Comparison of ENCODE assay signal across 9 cellular contexts in the genomic region with DNA sequence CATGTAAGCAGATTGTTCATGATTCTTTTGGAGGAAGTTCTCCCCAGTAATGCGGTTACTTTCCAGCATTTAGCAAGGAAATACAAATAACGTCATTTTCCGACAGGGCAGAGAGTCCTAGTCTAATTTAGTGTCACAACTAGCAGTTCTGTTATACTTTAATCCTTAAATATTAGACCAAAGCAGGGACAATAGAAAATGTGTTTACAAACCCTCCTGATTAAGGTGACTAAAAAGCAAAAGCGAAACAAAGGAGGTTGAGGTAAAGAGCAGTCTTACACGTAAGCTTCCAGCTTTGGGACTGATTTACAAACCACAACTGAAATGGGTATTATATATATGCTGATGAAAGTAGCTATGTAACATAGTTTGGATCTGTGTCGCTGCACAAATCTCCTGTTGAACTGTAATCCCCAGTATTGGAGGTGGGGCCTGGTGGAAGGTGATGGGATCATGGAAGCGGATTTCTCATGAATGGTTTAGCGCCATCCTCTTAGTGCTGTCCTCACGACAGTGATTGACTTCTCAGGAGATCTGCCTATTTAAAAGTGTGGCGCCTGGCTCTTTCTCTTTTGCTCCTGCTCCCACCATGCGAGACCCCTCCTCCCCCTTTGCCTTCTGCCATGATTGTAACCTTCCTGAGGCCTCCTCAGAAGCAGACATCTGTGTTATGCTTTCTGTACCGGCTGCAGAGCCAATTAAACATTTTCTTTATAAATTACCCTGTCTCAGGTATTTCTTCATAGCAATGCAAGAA.
DNase-seq lines count a peak whose midpoint lies in the region; ATAC-seq and TF ChIP-seq lines count a peak whose summit lies in the region.
"Had no signal": no experiment of that assay in that cellular context is flagged by ENCODE, and none has a peak within 500 bp of the region (broad histone marks: within the 10 kb centered on the region; RNA-seq: fewer than 3 reads in every experiment).

No MANE protein-coding gene starts in this region.

- WGBS in right cardiac atrium = 72% methylated on average over 12 of the region's 12 CpGs
- 90% methylated on average over 12 of the region's 12 CpGs for WGBS in aorta, 2 donors

- no peak for TF ChIP-seq CTCF in dorsolateral prefrontal cortex (IDR thresholded peaks at IDR 0.05 in 54 of 56, conservative IDR thresholded peaks at IDR 0.05 in 2 of 56; ENCODE audit: low read depth in 1 of 56, partially characterized antibody in 56 of 56)

- ATAC-seq in right cardiac atrium (peak in 1 of 2 donors; percentile 16), left cardiac atrium (no peak), HG03060 (IDR thresholded peaks at IDR 0.05; ENCODE audit: low read depth, unreplicated experiment) (peak; percentile 82), aorta (ENCODE audit: low FRiP score) (no peak)
- peak; percentile 84 for ATAC-seq in activated naive CD8-positive, alpha-beta T cell treated with anti-CD3 and anti-CD28 coated beads, Interleukin-2, amount 10 ng/mL, durations not matched to agents 7 days and 5 days (ENCODE audit: low read depth)

- peaks cover 25% of the 10 kb centered on the region for H3K4me1 Mint-ChIP-seq in activated naive CD8-positive, alpha-beta T cell treated with anti-CD3 and anti-CD28 coated beads, Interleukin-2, amount 10 ng/mL, durations not matched to agents 7 days and 5 days

- H3K4me3 Mint-ChIP-seq in activated naive CD8-positive, alpha-beta T cell treated with anti-CD3 and anti-CD28 coated beads, Interleukin-2, amount 10 ng/mL, durations not matched to agents 7 days and 5 days = peak overlapping the region; percentile 78

- no peaks in the 10 kb centered on the region for H3K9me3 ChIP-seq in right cardiac atrium (ENCODE audit: control insufficient read depth, low read length)
- H3K9me3 ChIP-seq in aorta (ENCODE audit: control insufficient read depth, low read length) = no peaks in the 10 kb centered on the region

- H3K4me3 ChIP-seq in right cardiac atrium (ENCODE audit: low read length) (peak overlapping the region; percentile 36), aorta (ENCODE audit: low read length in 2 of 2) (no peak overlapping the region), dorsolateral prefrontal cortex (peak overlapping the region in 1 of 59 donors; percentile 22)
- H3K4me3 ChIP-seq: cardiac muscle cell had no signal

- H3K9me3 Mint-ChIP-seq in activated naive CD8-positive, alpha-beta T cell treated with anti-CD3 and anti-CD28 coated beads, Interleukin-2, amount 10 ng/mL, durations not matched to agents 7 days and 5 days = no peaks in the 10 kb centered on the region

- no peaks in the 10 kb centered on the region for H3K36me3 Mint-ChIP-seq in activated naive CD8-positive, alpha-beta T cell treated with anti-CD3 and anti-CD28 coated beads, Interleukin-2, amount 10 ng/mL, durations not matched to agents 7 days and 5 days

- H3K27me3 ChIP-seq in right cardiac atrium (ENCODE audit: control insufficient read depth, insufficient read depth) (no peaks in the 10 kb centered on the region), aorta (ENCODE audit: control insufficient read depth in 1 of 2, insufficient read depth in 2 of 2, low read length in 1 of 2) (no peaks in the 10 kb centered on the region), dorsolateral prefrontal cortex (no peaks in the 10 kb centered on the region)
- H3K27me3 ChIP-seq: cardiac muscle cell had no signal

- H3K27ac ChIP-seq in right cardiac atrium (ENCODE audit: low read length) (peak overlapping the region; percentile 42), aorta (ENCODE audit: low read depth in 1 of 2, low read length in 2 of 2) (no peak overlapping the region), dorsolateral prefrontal cortex (peak overlapping the region in 1 of 59 donors; percentile 14)
- H3K27ac ChIP-seq: cardiac muscle cell had no signal

- POLR2A ChIA-PET in activated naive CD8-positive, alpha-beta T cell treated with anti-CD3 and anti-CD28 coated beads, Interleukin-2, amount 10 ng/mL, durations not matched to agents 7 days and 5 days (lab: Charles Lee) = no interaction called here

- H3K27me3 Mint-ChIP-seq in activated naive CD8-positive, alpha-beta T cell treated with anti-CD3 and anti-CD28 coated beads, Interleukin-2, amount 10 ng/mL, durations not matched to agents 7 days and 5 days = peaks cover 2% of the 10 kb centered on the region

- intact Hi-C loops in right cardiac atrium (cut with DNase I) = no loop called here
- intact Hi-C loops in left cardiac atrium (cut with DNase I) = no loop called here
- intact Hi-C loops in aorta (cut with DNase I) = no loop called here
- intact Hi-C loops in dorsolateral prefrontal cortex (cut with DNase I) = no loop called here

- no peak for DNase-seq in right cardiac atrium
- DNase-seq in left cardiac atrium = no peak
- no peak for DNase-seq in activated naive CD8-positive, alpha-beta T cell treated with anti-CD3 and anti-CD28 coated beads, Interleukin-2, amount 10 ng/mL, durations not matched to agents 7 days and 5 days
- DNase-seq in aorta = no peak
- DNase-seq in dorsolateral prefrontal cortex = no peak
- no peak for DNase-seq in NCI-H2171 (lab: John Stamatoyannopoulos, UW)
- no peak for DNase-seq in NCI-H2227 treated with DMSO at 0.1 percent for 48 hours (lab: John Stamatoyannopoulos, UW)

- no peaks in the 10 kb centered on the region for H3K36me3 ChIP-seq in aorta (ENCODE audit: control insufficient read depth in 1 of 2, insufficient read depth in 2 of 2, low read length in 1 of 2)
- H3K36me3 ChIP-seq: cardiac muscle cell had no signal

- H3K4me1 ChIP-seq in right cardiac atrium (ENCODE audit: control insufficient read depth, insufficient read depth, low read length) (peaks cover 5% of the 10 kb centered on the region), aorta (ENCODE audit: control insufficient read depth in 1 of 2, insufficient read depth in 2 of 2, low read length in 2 of 2) (no peaks in the 10 kb centered on the region)

- H3K27ac Mint-ChIP-seq in activated naive CD8-positive, alpha-beta T cell treated with anti-CD3 and anti-CD28 coated beads, Interleukin-2, amount 10 ng/mL, durations not matched to agents 7 days and 5 days = peak overlapping the region; percentile 87

Comparison
In these comparisons a context has a peak if more than half of its experiments do, and no peak if none do; other contexts are left out.
1. ATAC-seq: peak in HG03060 (single experiment) and activated naive CD8-positive, alpha-beta T cell treated with anti-CD3 and anti-CD28 coated beads, Interleukin-2, amount 10 ng/mL, durations not matched to agents 7 days and 5 days (single experiment); none in left cardiac atrium (0 of 2) and aorta (single experiment).